Comparison of ENCODE assay signal across 8 cellular contexts in genomic region chr14:64971890-64972785, GRCh38. TPM values are rescaled to one million over a fixed set of nuclear protein-coding genes. Genes with fewer than 3 reads are reported as not detected.
DNase-seq lines count a peak whose midpoint lies in the region; ATAC-seq, FAIRE-seq and TF ChIP-seq lines count a peak whose summit lies in the region.

TSS of gene RAB15 (minus strand) at chr14:64972336. CDS start at chr14:64972076, 260 bp downstream.

- CTCF ChIA-PET in AG04449 (lab: Yijun Ruan, JAX), result interaction anchor here (0.7 to 9.1 kb wide), 3 partner anchors 9 to 19 kb away, joined by 3 to 111 read pairs (median 3); partner anchors contain the start of gene FNTB

- H3K4me1 ChIP-seq in neural progenitor cell, result peaks cover 37% of the 10 kb centered on the region

- H3K9me3 Mint-ChIP-seq in neural progenitor cell, result no peaks in the 10 kb centered on the region

- H3K27me3 ChIP-seq in neural progenitor cell, result peaks cover 32% of the 10 kb centered on the region

- H3K79me2 ChIP-seq in neural progenitor cell (ENCODE audit: low read depth), result no peaks in the 10 kb centered on the region

- H3K4me1 Mint-ChIP-seq in neural progenitor cell, result peaks cover 20% of the 10 kb centered on the region

- peak within 1 kb of the TSS; percentile 95 for H3K4me2 ChIP-seq in neural progenitor cell

- POLR2A ChIA-PET in AG04449 (lab: Yijun Ruan, JAX), result interaction anchor here (0.7 kb wide), 1 partner anchor 7 kb away, joined by 3 read pairs; no protein-coding TSS in a partner anchor

- H3K27ac ChIP-seq in neural progenitor cell, result no peak within 1 kb of the TSS

- no peak for DNase-seq in AG04449 (ENCODE audit: low read depth, low spot score)
- peak; percentile 60 for DNase-seq in GM19239 (ENCODE audit: insufficient read length, low spot score)
- peak; percentile 13 for DNase-seq in NCI-H2227 treated with DMSO at 0.1 percent for 48 hours (lab: John Stamatoyannopoulos, UW)
- DNase-seq in activated effector memory CD4-positive, alpha-beta T cell treated with Interleukin-2 at 50 U/mL for 16 hours, result peak; percentile 32
- DNase-seq in foreskin fibroblast, result peak; percentile 14 to 68
- DNase-seq in neural progenitor cell (ENCODE audit: low spot score), result peak; percentile 72
- peak; percentile 83 for DNase-seq in urothelium cell line (ENCODE audit: low spot score)

- H3K9ac ChIP-seq in neural progenitor cell, result no peak within 1 kb of the TSS

- no peaks in the 10 kb centered on the region for H3K27me3 Mint-ChIP-seq in neural progenitor cell (ENCODE audit: insufficient read depth, low read depth)

- H3K4me3 ChIP-seq in AG04449 (ENCODE audit: low read depth, low read length) (peak within 1 kb of the TSS; percentile 76), foreskin fibroblast (ENCODE audit: low read depth in 1 of 2, low read length in 2 of 2) (peak within 1 kb of the TSS; percentile 64), neural progenitor cell (peak within 1 kb of the TSS; percentile 95)

- H3F3A ChIP-seq in neural progenitor cell (ENCODE audit: low read depth), result peaks cover 26% of the 10 kb centered on the region

- TF ChIP-seq CTCF in AG04449 (IDR thresholded peaks at IDR 0.05; ENCODE audit: insufficient read depth, low read length, missing control alignments) (no peak), foreskin fibroblast (IDR thresholded peaks at IDR 0.05; ENCODE audit: low read depth, low read length) (no peak), neural progenitor cell (IDR thresholded peaks at IDR 0.05) (no peak)

- FAIRE-seq in GM19239 (lab: Jason Lieb, UNC) (no peak), urothelium cell line (lab: Jason Lieb, UNC) (peak; percentile 96)

- H3K4me3 Mint-ChIP-seq in neural progenitor cell, result peak within 1 kb of the TSS; percentile 87

- no peak within 1 kb of the TSS for H3K27ac Mint-ChIP-seq in neural progenitor cell

- H2AFZ ChIP-seq in neural progenitor cell (replicated peaks), result peak within 1 kb of the TSS; percentile 88

- H3K36me3 Mint-ChIP-seq in neural progenitor cell, result no peaks in the 10 kb centered on the region

- H3K9me3 ChIP-seq in neural progenitor cell (ENCODE audit: low read depth), result no peaks in the 10 kb centered on the region

- peaks cover 10% of the 10 kb centered on the region for H4K20me1 ChIP-seq in neural progenitor cell (ENCODE audit: low read depth)

- ATAC-seq in HG03457 (IDR thresholded peaks at IDR 0.05; ENCODE audit: unreplicated experiment), result no peak

- H3K36me3 ChIP-seq in neural progenitor cell, result no peaks in the 10 kb centered on the region

RNA-seq across cellular contexts. Expression of gene RAB15, which starts in this region (rescaled TPM):
- total RNA-seq in neural progenitor cell (ENCODE audit: low replicate concordance), result 12.2 and 19.0 TPM in 2 replicates
